In genomic region chr16:55706739-55707487, GRCh38 we compare ENCODE assay signal across 32 cellular contexts. TPM values are rescaled to one million over a fixed set of nuclear protein-coding genes. Genes with fewer than 3 reads are reported as not detected.
"Had no signal": no experiment of that assay in that cellular context is flagged by ENCODE, and none has a peak within 500 bp of the region (broad histone marks: within the 10 kb centered on the region; RNA-seq: fewer than 3 reads in every experiment).

No MANE protein-coding gene starts in this region.

- DNase-seq: activated CD4-positive, alpha-beta T cell treated with anti-CD3 and anti-CD28 coated beads for 36 hours; activated CD4-positive, CD25-positive, alpha-beta regulatory T cell; activated CD8-positive, alpha-beta memory T cell treated with anti-CD3 and anti-CD28 coated beads, Interleukin-2, amount 10 ng/mL, durations not matched to agents 7 days and 5 days; activated CD8-positive, alpha-beta T cell treated with anti-CD3 and anti-CD28 coated beads, Interleukin-2, amount 10 ng/mL, durations not matched to agents 7 days and 5 days; activated effector memory CD4-positive, alpha-beta T cell treated with Interleukin-2 at 50 U/mL for 16 hours; activated naive CD4-positive, alpha-beta T cell treated with Interleukin-2 at 50 U/mL for 16 hours; activated T-cell treated with anti-CD3 and anti-CD28 coated beads, Interleukin-2, amount 50 U/mL, for 72 hours; anterior cingulate cortex; body of pancreas; cortex of kidney; effector memory CD8-positive, alpha-beta T cell; hypothalamus; immature natural killer cell; kidney; stimulated activated CD4-positive, alpha-beta T cell treated with anti-CD3 and anti-CD28 coated beads, Interleukin-15, amount 100 ng/mL, for 24 hours; stimulated activated CD4-positive, alpha-beta T cell treated with anti-CD3 and anti-CD28 coated beads, Interleukin-2, amount 100 ng/mL, for 24 hours; stimulated activated naive B cell treated with anti-CD40 and anti-IgM and Interleukin-4, amounts not matched to agents 10 μg/mL and 1 μg/mL and 100 μg/mL, for 72 hours; stomach; T-helper 1 cell; thyroid gland; upper lobe of left lung had no signal

- ATAC-seq: activated CD4-positive, alpha-beta T cell treated with anti-CD3 and anti-CD28 coated beads for 36 hours; activated CD8-positive, alpha-beta memory T cell treated with anti-CD3 and anti-CD28 coated beads, Interleukin-2, amount 10 ng/mL, durations not matched to agents 7 days and 5 days; activated CD8-positive, alpha-beta T cell treated with anti-CD3 and anti-CD28 coated beads, Interleukin-2, amount 10 ng/mL, durations not matched to agents 7 days and 5 days; activated T-cell treated with anti-CD3 and anti-CD28 coated beads, Interleukin-2, amount 50 U/mL, for 72 hours; body of pancreas; effector memory CD8-positive, alpha-beta T cell; heart left ventricle; stimulated activated naive B cell treated with anti-CD40 and anti-IgM and Interleukin-4, amounts not matched to agents 10 μg/mL and 1 μg/mL and 100 μg/mL, for 72 hours had no signal

- H3K36me3 Mint-ChIP-seq: activated CD8-positive, alpha-beta memory T cell treated with anti-CD3 and anti-CD28 coated beads, Interleukin-2, amount 10 ng/mL, durations not matched to agents 7 days and 5 days; activated naive CD8-positive, alpha-beta T cell; immature natural killer cell; stimulated activated naive B cell treated with anti-CD40 and anti-IgM and Interleukin-4, amounts not matched to agents 10 μg/mL and 1 μg/mL and 100 μg/mL, for 72 hours had no signal

- H3K9me3 Mint-ChIP-seq: activated T-cell treated with anti-CD3 and anti-CD28 coated beads, Interleukin-2, amount 50 U/mL, for 72 hours; effector memory CD8-positive, alpha-beta T cell; nephron; stimulated activated naive B cell treated with anti-CD40 and anti-IgM and Interleukin-4, amounts not matched to agents 10 μg/mL and 1 μg/mL and 100 μg/mL, for 72 hours had no signal

- H3K4me1 Mint-ChIP-seq: immature natural killer cell; nephron; stimulated activated naive B cell treated with anti-CD40 and anti-IgM and Interleukin-4, amounts not matched to agents 10 μg/mL and 1 μg/mL and 100 μg/mL, for 72 hours had no signal

- H3K27ac Mint-ChIP-seq: activated CD4-positive, alpha-beta T cell treated with anti-CD3 and anti-CD28 coated beads for 36 hours; activated CD8-positive, alpha-beta memory T cell treated with anti-CD3 and anti-CD28 coated beads, Interleukin-2, amount 10 ng/mL, durations not matched to agents 7 days and 5 days; activated CD8-positive, alpha-beta T cell treated with anti-CD3 and anti-CD28 coated beads, Interleukin-2, amount 10 ng/mL, durations not matched to agents 7 days and 5 days; activated naive CD8-positive, alpha-beta T cell; activated T-cell treated with anti-CD3 and anti-CD28 coated beads, Interleukin-2, amount 50 U/mL, for 72 hours; effector memory CD8-positive, alpha-beta T cell; immature natural killer cell; nephron; progenitor cell of endocrine pancreas; stimulated activated naive B cell treated with anti-CD40 and anti-IgM and Interleukin-4, amounts not matched to agents 10 μg/mL and 1 μg/mL and 100 μg/mL, for 72 hours had no signal

- H3K4me3 ChIP-seq: body of pancreas, cardiac muscle cell, heart left ventricle, stomach, thyroid gland, upper lobe of left lung had no signal

- H3K9me3 ChIP-seq: body of pancreas, heart left ventricle, stomach, thyroid gland, upper lobe of left lung had no signal

- H3K4me3 Mint-ChIP-seq: activated CD4-positive, alpha-beta T cell treated with anti-CD3 and anti-CD28 coated beads for 36 hours; activated CD8-positive, alpha-beta memory T cell treated with anti-CD3 and anti-CD28 coated beads, Interleukin-2, amount 10 ng/mL, durations not matched to agents 7 days and 5 days; activated CD8-positive, alpha-beta T cell treated with anti-CD3 and anti-CD28 coated beads, Interleukin-2, amount 10 ng/mL, durations not matched to agents 7 days and 5 days; activated naive CD8-positive, alpha-beta T cell; activated T-cell treated with anti-CD3 and anti-CD28 coated beads, Interleukin-2, amount 50 U/mL, for 72 hours; effector memory CD8-positive, alpha-beta T cell; immature natural killer cell; nephron; stimulated activated naive B cell treated with anti-CD40 and anti-IgM and Interleukin-4, amounts not matched to agents 10 μg/mL and 1 μg/mL and 100 μg/mL, for 72 hours had no signal

- H3K36me3 ChIP-seq: cardiac muscle cell, heart left ventricle, stomach, thyroid gland, upper lobe of left lung had no signal

- H3K4me1 ChIP-seq: body of pancreas, heart left ventricle, stomach, thyroid gland, upper lobe of left lung had no signal

- H3K27ac ChIP-seq: body of pancreas, cardiac muscle cell, heart left ventricle, stomach, thyroid gland, upper lobe of left lung had no signal

- H3K27me3 ChIP-seq: body of pancreas, thyroid gland, upper lobe of left lung had no signal

RNA-seq across cellular contexts. Expression of gene SLC6A2, which starts 51.1 kb away (rescaled TPM):
- total RNA-seq: activated CD4-positive, alpha-beta T cell treated with anti-CD3 and anti-CD28 coated beads for 36 hours; activated CD8-positive, alpha-beta memory T cell treated with anti-CD3 and anti-CD28 coated beads, Interleukin-2, amount 10 ng/mL, durations not matched to agents 7 days and 5 days; activated CD8-positive, alpha-beta T cell treated with anti-CD3 and anti-CD28 coated beads, Interleukin-2, amount 10 ng/mL, durations not matched to agents 7 days and 5 days; activated T-cell treated with anti-CD3 and anti-CD28 coated beads, Interleukin-2, amount 50 U/mL, for 72 hours; body of pancreas; endothelial cell of umbilical vein; fibroblast of lung; fibroblast of villous mesenchyme; lung microvascular endothelial cell; osteoblast; progenitor cell of endocrine pancreas; renal cortical epithelial cell; thyroid gland had no signal
- polyA plus RNA-seq: endothelial cell of umbilical vein, fibroblast of lung, heart left ventricle, immature natural killer cell had no signal
